Comparison of ENCODE assay signal across 9 cellular contexts in the genomic region with DNA sequence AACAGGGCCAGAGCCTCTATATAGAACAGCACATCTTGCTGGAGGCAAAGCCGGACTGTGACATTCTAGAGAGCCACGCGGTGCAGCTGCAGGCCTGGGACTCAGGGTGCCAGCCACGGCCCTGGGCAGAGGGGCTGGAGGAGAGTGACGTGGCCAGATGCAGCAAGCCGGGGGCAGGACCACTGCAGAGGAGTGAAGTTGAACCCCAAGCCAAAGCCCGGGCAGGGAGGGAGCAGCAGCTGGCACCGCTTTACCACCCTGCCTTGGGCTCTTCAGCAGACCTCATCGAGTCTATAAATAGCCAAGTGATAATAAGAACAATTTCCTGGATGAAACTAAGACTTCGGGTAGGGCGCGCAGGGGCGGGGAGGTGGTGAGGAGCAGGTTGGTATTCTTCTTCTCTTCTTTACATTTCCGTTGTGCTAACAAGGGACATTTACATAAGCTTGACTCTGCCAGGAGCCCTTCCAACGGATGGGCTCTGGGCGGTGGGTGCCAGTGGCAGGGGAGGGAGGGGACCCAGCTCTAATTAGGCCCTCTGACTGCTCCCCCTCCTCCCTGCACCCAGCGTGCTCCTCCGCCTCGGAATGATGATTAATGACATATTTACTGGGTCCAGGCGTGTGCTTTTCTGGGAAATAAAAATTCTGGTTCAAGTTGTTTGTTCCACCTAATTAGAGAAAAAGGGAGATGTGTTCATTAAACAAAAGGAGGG.
DNase-seq lines count a peak whose midpoint lies in the region; ATAC-seq and TF ChIP-seq lines count a peak whose summit lies in the region.
"Had no signal": no experiment of that assay in that cellular context is flagged by ENCODE, and none has a peak within 500 bp of the region (broad histone marks: within the 10 kb centered on the region; RNA-seq: fewer than 3 reads in every experiment).

No MANE protein-coding gene starts in this region.

- H3K4me1 ChIP-seq in OCI-LY3 (ENCODE audit: low read length) (peaks cover 39% of the 10 kb centered on the region), esophagus muscularis mucosa (peaks cover 8 to 26% (median 12%) of the 10 kb centered on the region in 4 donors)

- H3K4me3 ChIP-seq in OCI-LY3 (ENCODE audit: low read length) = peak overlapping the region; percentile 55
- no peak overlapping the region for H3K4me3 ChIP-seq in esophagus muscularis mucosa
- H3K4me3 ChIP-seq: lung had no signal

- CTCF ChIA-PET in CD4-positive, alpha-beta T cell (lab: Charles Lee) = no interaction called here

- H3K27me3 ChIP-seq in CD4-positive, alpha-beta T cell (ENCODE audit: control insufficient read depth, insufficient read depth, low read length) = no peaks in the 10 kb centered on the region
- H3K27me3 ChIP-seq in OCI-LY3 (ENCODE audit: low read depth, low read length) (peaks cover 23% of the 10 kb centered on the region), esophagus muscularis mucosa (peaks cover 0 to 65% (median 0%) of the 10 kb centered on the region in 4 donors)

- H3K27ac Mint-ChIP-seq in CD4-positive, alpha-beta T cell = peak overlapping the region; percentile 43
- H3K27ac Mint-ChIP-seq in immature natural killer cell = peak overlapping the region; percentile 8 to 91 (median 47)

- intact Hi-C loops in CD4-positive, alpha-beta T cell (cut with DNase I, micrococcal nuclease) = no loop called here
- intact Hi-C loops in esophagus muscularis mucosa (cut with DNase I) = no loop called here

- TF ChIP-seq CTCF in CD4-positive, alpha-beta T cell (IDR thresholded peaks at IDR 0.05) = no peak
- TF ChIP-seq CTCF in OCI-LY3 (IDR thresholded peaks at IDR 0.05; ENCODE audit: low read depth, low read length) = no peak
- TF ChIP-seq CTCF in esophagus muscularis mucosa (IDR thresholded peaks at IDR 0.05) = no peak

- no peak for TF ChIP-seq POLR2A in esophagus muscularis mucosa (IDR thresholded peaks at IDR 0.05; ENCODE audit: low read depth)

- no peak overlapping the region for H3K27ac ChIP-seq in CD4-positive, alpha-beta T cell (ENCODE audit: low read depth, low read length)
- H3K27ac ChIP-seq in OCI-LY3 (ENCODE audit: low read length) (no peak overlapping the region), esophagus muscularis mucosa (replicated peaks in 1 of 4) (no peak overlapping the region)

- H3K4me2 ChIP-seq in OCI-LY3 (ENCODE audit: low read length) = peak overlapping the region; percentile 75

- TF ChIP-seq EP300 in esophagus muscularis mucosa (IDR thresholded peaks at IDR 0.05) = no peak

- H3K9ac ChIP-seq in OCI-LY3 (ENCODE audit: low read length) = no peak overlapping the region

- WGBS in esophagus muscularis mucosa = 45% methylated on average over 20 of the region's 20 CpGs

- POLR2A ChIA-PET in CD4-positive, alpha-beta T cell (lab: Charles Lee) = interaction anchor here (0.6 to 1.2 kb wide), 2 partner anchors 14 to 209 kb away, joined by 3 to 4 read pairs; no protein-coding TSS in a partner anchor

- H4K20me1 ChIP-seq in OCI-LY3 (ENCODE audit: insufficient read depth, low read length) = no peaks in the 10 kb centered on the region

- peak in 2 of 10 experiments; percentile 13 to 17 for DNase-seq in CD4-positive, alpha-beta T cell
- DNase-seq in GM19238 (ENCODE audit: insufficient read length, low spot score) = peak; percentile 37
- DNase-seq in immature natural killer cell = peak in 2 of 3 donors; percentile 10 to 46
- DNase-seq in HCEC 1CT = no peak
- no peak for DNase-seq in esophagus muscularis mucosa (ENCODE audit: extremely low spot score)
- no peak for DNase-seq in NCI-H345 (lab: John Stamatoyannopoulos, UW)

- H3K36me3 ChIP-seq in OCI-LY3 (replicated peaks; ENCODE audit: low read depth, low read length) = no peaks in the 10 kb centered on the region
- H3K36me3 ChIP-seq in esophagus muscularis mucosa = no peaks in the 10 kb centered on the region

- no peaks in the 10 kb centered on the region for H3K36me3 Mint-ChIP-seq in CD4-positive, alpha-beta T cell (ENCODE audit: low read depth)
- H3K36me3 Mint-ChIP-seq in immature natural killer cell = no peaks in the 10 kb centered on the region

- H2AFZ ChIP-seq in OCI-LY3 (ENCODE audit: low read depth, low read length) = no peak overlapping the region

- ATAC-seq in CD4-positive, alpha-beta T cell (ENCODE audit: poor library complexity) = peak; percentile 44
- peak; percentile 77 for ATAC-seq in HG03159 (IDR thresholded peaks at IDR 0.05; ENCODE audit: unreplicated experiment)

- no peaks in the 10 kb centered on the region for H3K27me3 Mint-ChIP-seq in CD4-positive, alpha-beta T cell
- peaks cover 0 to 6% (median 2%) of the 10 kb centered on the region in 3 donors for H3K27me3 Mint-ChIP-seq in immature natural killer cell (ENCODE audit: low read depth in 3 of 3)

- H3K9me3 ChIP-seq in CD4-positive, alpha-beta T cell (ENCODE audit: control insufficient read depth, low read length) = no peaks in the 10 kb centered on the region
- H3K9me3 ChIP-seq in OCI-LY3 (ENCODE audit: insufficient read depth, low read length) (no peaks in the 10 kb centered on the region), esophagus muscularis mucosa (no peaks in the 10 kb centered on the region)

- H3K9me3 Mint-ChIP-seq in CD4-positive, alpha-beta T cell = no peaks in the 10 kb centered on the region
- no peaks in the 10 kb centered on the region for H3K9me3 Mint-ChIP-seq in immature natural killer cell

- H3K4me3 Mint-ChIP-seq in CD4-positive, alpha-beta T cell = peak overlapping the region; percentile 17
- H3K4me3 Mint-ChIP-seq in immature natural killer cell = peak overlapping the region; percentile 39 to 81 (median 67)

- H3K4me1 Mint-ChIP-seq in CD4-positive, alpha-beta T cell (ENCODE audit: low read depth) = peaks cover 11% of the 10 kb centered on the region
- H3K4me1 Mint-ChIP-seq in immature natural killer cell = peaks cover 19 to 21% of the 10 kb centered on the region in 2 donors

- no peaks in the 10 kb centered on the region for H3K79me2 ChIP-seq in OCI-LY3 (ENCODE audit: low read length)

Comparison
In these comparisons a context has a peak if more than half of its experiments do, and no peak if none do; other contexts are left out.
1. DNase-seq: peak in GM19238 (single experiment) and immature natural killer cell (2 of 3); none in HCEC 1CT (single experiment), esophagus muscularis mucosa (single experiment) and NCI-H345 (single experiment).